In the genomic region with DNA sequence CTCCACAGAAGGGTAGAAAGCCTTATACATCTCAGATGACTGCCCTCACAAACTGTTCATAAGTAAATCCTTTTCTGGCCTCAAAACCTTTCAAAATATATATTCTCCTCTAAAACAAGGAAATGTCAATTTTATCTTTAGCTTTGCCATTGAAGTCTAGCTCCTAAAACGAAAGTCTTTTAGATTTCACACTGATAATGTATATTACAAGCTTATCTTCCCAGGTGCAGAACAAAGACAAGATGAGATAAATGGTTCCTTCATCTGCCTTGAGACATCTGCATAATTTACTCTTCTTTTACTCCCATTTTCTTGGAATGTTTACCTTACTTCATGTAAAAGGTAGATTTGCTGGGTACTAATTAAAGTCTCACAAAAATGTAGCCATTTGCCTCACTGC, we compare ENCODE assay signal across 1 cellular context.
TF ChIP-seq lines count a peak whose summit lies in the region.

No MANE protein-coding gene starts in this region.

TF ChIP-seq in K562, 482 proteins besides CTCF, POLR2A, EP300 and RAD21:
- TF ChIP-seq ARID1B (IDR thresholded peaks at IDR 0.05) (peak; percentile 52), CBFA2T3 (IDR thresholded peaks at IDR 0.05) (peak; percentile 27; the same call in 1 of the 2 replicates), SLC30A9 (CRISPR knock-in tag; IDR thresholded peaks at IDR 0.05) (no peak), SOX6 (IDR thresholded peaks at IDR 0.05) (0 out of 2 replicates have a peak, but pooled peaks have one; percentile 26), NCOA2 (IDR thresholded peaks at IDR 0.05; ENCODE audit: partially characterized antibody in 2 of 2) (no peak), ZNF584 (CRISPR knock-in tag; IDR thresholded peaks at IDR 0.05; ENCODE audit: low read depth) (no peak), ZNF668 (CRISPR knock-in tag; IDR thresholded peaks at IDR 0.05) (no peak), MEIS2 (IDR thresholded peaks at IDR 0.05; ENCODE audit: partially characterized antibody) (peak; percentile 30), ZNF24 (IDR thresholded peaks at IDR 0.05) (no peak), TEAD4 (IDR thresholded peaks at IDR 0.05; ENCODE audit: low read length) (0 out of 2 replicates have a peak, but pooled peaks have one; percentile 9), TEAD4 (CRISPR knock-in tag; IDR thresholded peaks at IDR 0.05; ENCODE audit: borderline replicate concordance) (no peak)
- TF ChIP-seq, protein P1, sequence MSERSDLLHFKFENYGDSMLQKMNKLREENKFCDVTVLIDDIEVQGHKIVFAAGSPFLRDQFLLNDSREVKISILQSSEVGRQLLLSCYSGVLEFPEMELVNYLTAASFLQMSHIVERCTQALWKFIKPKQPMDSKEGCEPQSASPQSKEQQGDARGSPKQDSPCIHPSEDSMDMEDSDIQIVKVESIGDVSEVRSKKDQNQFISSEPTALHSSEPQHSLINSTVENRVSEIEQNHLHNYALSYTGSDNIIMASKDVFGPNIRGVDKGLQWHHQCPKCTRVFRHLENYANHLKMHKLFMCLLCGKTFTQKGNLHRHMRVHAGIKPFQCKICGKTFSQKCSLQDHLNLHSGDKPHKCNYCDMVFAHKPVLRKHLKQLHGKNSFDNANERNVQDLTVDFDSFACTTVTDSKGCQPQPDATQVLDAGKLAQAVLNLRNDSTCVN (CRISPR knock-in tag; IDR thresholded peaks at IDR 0.05), result no peak
TF ChIP-seq in K562: peak in this region for 5.
